In genomic region chr3:15064299-15064834, GRCh38 we compare ENCODE assay signal across 8 cellular contexts. TPM values are rescaled to one million over a fixed set of nuclear protein-coding genes. Genes with fewer than 3 reads are reported as not detected.
DNase-seq lines count a peak whose midpoint lies in the region; ATAC-seq and TF ChIP-seq lines count a peak whose summit lies in the region.

No MANE protein-coding gene starts in this region.

- peaks cover 7% of the 10 kb centered on the region for H3K36me3 Mint-ChIP-seq in activated naive CD8-positive, alpha-beta T cell treated with anti-CD3 and anti-CD28 coated beads, Interleukin-2, amount 10 ng/mL, durations not matched to agents 7 days and 5 days

- H3K27ac Mint-ChIP-seq in activated naive CD8-positive, alpha-beta T cell treated with anti-CD3 and anti-CD28 coated beads, Interleukin-2, amount 10 ng/mL, durations not matched to agents 7 days and 5 days: peak overlapping the region; percentile 95

- peaks cover 16% of the 10 kb centered on the region for H3K4me1 Mint-ChIP-seq in activated naive CD8-positive, alpha-beta T cell treated with anti-CD3 and anti-CD28 coated beads, Interleukin-2, amount 10 ng/mL, durations not matched to agents 7 days and 5 days

- DNase-seq in DMS 273 (lab: John Stamatoyannopoulos, UW; ENCODE audit: unreplicated experiment) (peak; percentile 37), DMS 273 treated with DMSO at 0.1 percent for 48 hours (lab: John Stamatoyannopoulos, UW) (no peak), M059J (ENCODE audit: low read depth) (peak; percentile 15), left ventricle myocardium inferior (no peak), sciatic nerve (ENCODE audit: low spot score) (no peak)
- DNase-seq in activated naive CD8-positive, alpha-beta T cell treated with anti-CD3 and anti-CD28 coated beads, Interleukin-2, amount 10 ng/mL, durations not matched to agents 7 days and 5 days: peak; percentile 41

- H3K4me3 Mint-ChIP-seq in activated naive CD8-positive, alpha-beta T cell treated with anti-CD3 and anti-CD28 coated beads, Interleukin-2, amount 10 ng/mL, durations not matched to agents 7 days and 5 days: peak overlapping the region; percentile 95

- peaks cover 34% of the 10 kb centered on the region for H3K4me1 ChIP-seq in left ventricle myocardium inferior

- TF ChIP-seq CTCF in left ventricle myocardium inferior (IDR thresholded peaks at IDR 0.05; ENCODE audit: borderline replicate concordance): no peak

- peaks cover 4% of the 10 kb centered on the region for H3K36me3 ChIP-seq in left ventricle myocardium inferior

- intact Hi-C loops in left ventricle myocardium inferior (cut with micrococcal nuclease): no loop called here
- intact Hi-C loops in sciatic nerve (cut with DNase I): no loop called here

- ATAC-seq in GM21737 (IDR thresholded peaks at IDR 0.05; ENCODE audit: unreplicated experiment): peak; percentile 26
- ATAC-seq in activated naive CD8-positive, alpha-beta T cell treated with anti-CD3 and anti-CD28 coated beads, Interleukin-2, amount 10 ng/mL, durations not matched to agents 7 days and 5 days (ENCODE audit: low read depth): peak; percentile 12
- peak; percentile 51 for ATAC-seq in sciatic nerve
- ATAC-seq in HG02884 (IDR thresholded peaks at IDR 0.05; ENCODE audit: unreplicated experiment): no peak

- peak overlapping the region; percentile 81 for H3K4me3 ChIP-seq in left ventricle myocardium inferior

- POLR2A ChIA-PET in activated naive CD8-positive, alpha-beta T cell treated with anti-CD3 and anti-CD28 coated beads, Interleukin-2, amount 10 ng/mL, durations not matched to agents 7 days and 5 days (lab: Charles Lee): interaction anchor here (1.0 to 2.1 kb wide), 9 partner anchors 9 to 116 kb away, joined by 3 to 14 read pairs (median 4); partner anchors contain the start of gene RBSN

- H3K9me3 ChIP-seq in left ventricle myocardium inferior (replicated peaks): no peaks in the 10 kb centered on the region

- H3K9me3 Mint-ChIP-seq in activated naive CD8-positive, alpha-beta T cell treated with anti-CD3 and anti-CD28 coated beads, Interleukin-2, amount 10 ng/mL, durations not matched to agents 7 days and 5 days: no peaks in the 10 kb centered on the region

- H3K27ac ChIP-seq in left ventricle myocardium inferior (replicated peaks): peak overlapping the region; percentile 90

- H3K27me3 Mint-ChIP-seq in activated naive CD8-positive, alpha-beta T cell treated with anti-CD3 and anti-CD28 coated beads, Interleukin-2, amount 10 ng/mL, durations not matched to agents 7 days and 5 days: peaks cover 2% of the 10 kb centered on the region

- no peaks in the 10 kb centered on the region for H3K27me3 ChIP-seq in left ventricle myocardium inferior (ENCODE audit: low read depth)

RNA-seq across cellular contexts. Expression of gene MRPS25, which starts 0.7 kb away (rescaled TPM):
- total RNA-seq in M059J (2014; rRNA removed; shearing (Covaris generic)): 5.6 and 12.6 TPM in 2 replicates
- 10 to 100 TPM; 59.3 to 61.1 TPM for total RNA-seq in activated naive CD8-positive, alpha-beta T cell treated with anti-CD3 and anti-CD28 coated beads, Interleukin-2, amount 10 ng/mL, durations not matched to agents 7 days and 5 days
- total RNA-seq in left ventricle myocardium inferior: 98.6 TPM
- 48.9 TPM for total RNA-seq in sciatic nerve

RNA-seq across cellular contexts. Expression of gene RBSN, which starts 34.6 kb away (rescaled TPM):
- 11.3 and 17.4 TPM in 2 replicates for total RNA-seq in M059J (2014; rRNA removed; shearing (Covaris generic))
- 10 to 100 TPM; 21.3 to 21.8 TPM for total RNA-seq in activated naive CD8-positive, alpha-beta T cell treated with anti-CD3 and anti-CD28 coated beads, Interleukin-2, amount 10 ng/mL, durations not matched to agents 7 days and 5 days
- total RNA-seq in left ventricle myocardium inferior (17.3 TPM), sciatic nerve (38.9 TPM)

Comparison
In these comparisons a context has a peak if more than half of its experiments do, and no peak if none do; other contexts are left out.
1. DNase-seq: peak in DMS 273 (single experiment), M059J (single experiment) and activated naive CD8-positive, alpha-beta T cell treated with anti-CD3 and anti-CD28 coated beads, Interleukin-2, amount 10 ng/mL, durations not matched to agents 7 days and 5 days (single experiment); none in DMS 273 treated with DMSO at 0.1 percent for 48 hours (single experiment), left ventricle myocardium inferior (single experiment) and sciatic nerve (single experiment).